Comparison of ENCODE assay signal across 9 cellular contexts in genomic region chr13:107373551-107373950, GRCh38.
DNase-seq lines count a peak whose midpoint lies in the region; ATAC-seq lines count a peak whose summit lies in the region.
"Had no signal": no experiment of that assay in that cellular context is flagged by ENCODE, and none has a peak within 500 bp of the region (broad histone marks: within the 10 kb centered on the region; RNA-seq: fewer than 3 reads in every experiment).

No MANE protein-coding gene starts in this region.

- no peak for ATAC-seq in activated naive CD4-positive, alpha-beta T cell treated with anti-CD3 and anti-CD28 coated beads, Interleukin-2, amount 50 U/mL, for 72 hours

- no peak overlapping the region for H3K27ac Mint-ChIP-seq in activated naive CD4-positive, alpha-beta T cell treated with anti-CD3 and anti-CD28 coated beads, Interleukin-2, amount 50 U/mL, for 72 hours
- H3K27ac Mint-ChIP-seq: naive B cell had no signal

- H3K36me3 Mint-ChIP-seq in activated naive CD4-positive, alpha-beta T cell treated with anti-CD3 and anti-CD28 coated beads, Interleukin-2, amount 50 U/mL, for 72 hours = no peaks in the 10 kb centered on the region
- H3K36me3 Mint-ChIP-seq: naive B cell had no signal

- H3K9me3 Mint-ChIP-seq in activated naive CD4-positive, alpha-beta T cell treated with anti-CD3 and anti-CD28 coated beads, Interleukin-2, amount 50 U/mL, for 72 hours = peaks cover 0 to 4% of the 10 kb centered on the region in 2 donors

- peak; percentile 29 to 78 (median 77) for DNase-seq in NCI-H1417 (lab: John Stamatoyannopoulos, UW)
- no peak for DNase-seq in NCI-H1417 treated with DMSO at 0.1 percent for 48 hours (lab: John Stamatoyannopoulos, UW)
- DNase-seq in OCI-M1 (lab: John Stamatoyannopoulos, UW) = peak; percentile 54
- peak; percentile 26 for DNase-seq in fibroblast of the conjunctiva (ENCODE audit: low read depth)
- DNase-seq in superior temporal gyrus (ENCODE audit: extremely low spot score) = peak; percentile 81
- DNase-seq in islet precursor cell = no peak
- DNase-seq in activated naive CD4-positive, alpha-beta T cell treated with anti-CD3 and anti-CD28 coated beads, Interleukin-2, amount 50 U/mL, for 72 hours (ENCODE audit: low spot score in 2 of 2) = no peak
- no peak for DNase-seq in NCI-H1048 (lab: John Stamatoyannopoulos, UW)
- DNase-seq: naive B cell had no signal

Comparison
In these comparisons a context has a peak if more than half of its experiments do, and no peak if none do; other contexts are left out.
1. DNase-seq: peak in NCI-H1417 (3 of 3), OCI-M1 (single experiment), fibroblast of the conjunctiva (single experiment) and superior temporal gyrus (single experiment); none in NCI-H1417 treated with DMSO at 0.1 percent for 48 hours (single experiment), islet precursor cell (single experiment), activated naive CD4-positive, alpha-beta T cell treated with anti-CD3 and anti-CD28 coated beads, Interleukin-2, amount 50 U/mL, for 72 hours (0 of 2) and NCI-H1048 (single experiment).